Comparison of ENCODE assay signal across 20 cellular contexts in genomic region chr4:132502096-132502552, GRCh38.
A peak's percentile ranks its signal among the peaks of the same experiment; 100 is the strongest.
DNase-seq lines count a peak whose midpoint lies in the region; ATAC-seq, FAIRE-seq and TF ChIP-seq lines count a peak whose summit lies in the region.
"Had no signal": no experiment of that assay in that cellular context is flagged by ENCODE, and none has a peak within 500 bp of the region (broad histone marks: within the 10 kb centered on the region; RNA-seq: fewer than 3 reads in every experiment).

No MANE protein-coding gene starts in this region.

- no peaks in the 10 kb centered on the region for H3K36me3 Mint-ChIP-seq in MCF 10A (ENCODE audit: insufficient read depth, unreplicated experiment)
- no peaks in the 10 kb centered on the region for H3K36me3 Mint-ChIP-seq in stimulated activated naive B cell treated with anti-CD40 and anti-IgM and Interleukin-4, amounts not matched to agents 10 μg/mL and 1 μg/mL and 100 μg/mL, for 72 hours

- DNase-seq in MCF 10A (ENCODE audit: unreplicated experiment) (peak; percentile 6), mammary epithelial cell (no peak), GM12878 (ENCODE audit: low read depth, low spot score) (no peak), SK-N-DZ (ENCODE audit: low spot score) (no peak), GM13977 (ENCODE audit: low spot score) (no peak)
- no peak for DNase-seq in stimulated activated naive B cell treated with anti-CD40 and anti-IgM and Interleukin-4, amounts not matched to agents 10 μg/mL and 1 μg/mL and 100 μg/mL, for 72 hours
- no peak for DNase-seq in activated naive CD4-positive, alpha-beta T cell treated with Interleukin-2 at 50 U/mL for 16 hours
- DNase-seq: C1 segment of cervical spinal cord; DMS 273 treated with DMSO at 0.1 percent for 48 hours; GM23248; NCI-H1417 treated with DMSO at 0.1 percent for 48 hours; NCI-H2029; NCI-H2171; NCI-H446; NCI-H69; NK-92 treated with Interleukin-12 subunit alpha and Interleukin-12 subunit beta, amount 100 ng/mL, for 24 hours had no signal

- no peak for FAIRE-seq in GM12878 (lab: Jason Lieb, UNC)
- FAIRE-seq: A549 had no signal

- no peak for TF ChIP-seq RAD21 in GM12878 (IDR thresholded peaks at IDR 0.05; ENCODE audit: insufficient read depth, low read depth, low read length)

- in situ Hi-C loops in mammary epithelial cell (cut with MboI; ENCODE audit: low sequenced_read_pairs in 2 of 2) (no loop called here), GM12878 (cut with MboI) (no loop called here), GM13977 (cut with MboI; ENCODE audit: low pct_unique_long_range_greater_than_20kb, low sequenced_read_pairs, unreplicated experiment) (no loop called here)

- H3K4me3 Mint-ChIP-seq in MCF 10A (ENCODE audit: unreplicated experiment), result no peak overlapping the region
- no peak overlapping the region for H3K4me3 Mint-ChIP-seq in stimulated activated naive B cell treated with anti-CD40 and anti-IgM and Interleukin-4, amounts not matched to agents 10 μg/mL and 1 μg/mL and 100 μg/mL, for 72 hours

- H3K27ac Mint-ChIP-seq in MCF 10A (ENCODE audit: low read depth, unreplicated experiment), result no peak overlapping the region
- no peak overlapping the region for H3K27ac Mint-ChIP-seq in stimulated activated naive B cell treated with anti-CD40 and anti-IgM and Interleukin-4, amounts not matched to agents 10 μg/mL and 1 μg/mL and 100 μg/mL, for 72 hours

- H3K4me1 ChIP-seq in mammary epithelial cell (ENCODE audit: insufficient read depth, low read length), result no peaks in the 10 kb centered on the region
- no peaks in the 10 kb centered on the region for H3K4me1 ChIP-seq in GM12878 (ENCODE audit: control insufficient read depth, insufficient read depth, low read length)
- H3K4me1 ChIP-seq: A549, SJSA1 had no signal

- H3K9me3 ChIP-seq in mammary epithelial cell (replicated peaks; ENCODE audit: insufficient read depth, low read length) (no peaks in the 10 kb centered on the region), GM12878 (replicated peaks; ENCODE audit: control insufficient read depth, insufficient read depth, low read length) (no peaks in the 10 kb centered on the region)
- H3K9me3 ChIP-seq: A549, SJSA1 had no signal

- POLR2A ChIA-PET in MCF 10A (lab: Yijun Ruan, JAX), result interaction anchor here (0.7 kb wide), 1 partner anchor 218 kb away, joined by 3 read pairs; no protein-coding TSS in a partner anchor
- POLR2A ChIA-PET in GM12878 (lab: Charles Lee), result no interaction called here

- H3K4me3 ChIP-seq in mammary epithelial cell (replicated peaks in 1 of 3; ENCODE audit: insufficient read depth in 1 of 3, low read depth in 2 of 3, low read length in 3 of 3) (no peak overlapping the region), GM12878 (no peak overlapping the region)
- H3K4me3 ChIP-seq: A549, GM23248, SJSA1 had no signal

- ATAC-seq in HG03439 (IDR thresholded peaks at IDR 0.05; ENCODE audit: unreplicated experiment), result peak; percentile 59
- ATAC-seq in GM12878, result peak; percentile 78
- peak; percentile 20 to 31 for ATAC-seq in stimulated activated naive B cell treated with anti-CD40 and anti-IgM and Interleukin-4, amounts not matched to agents 10 μg/mL and 1 μg/mL and 100 μg/mL, for 72 hours (replicated peaks)
- ATAC-seq: A549, HCT116 had no signal

- no peak for TF ChIP-seq EP300 in GM12878 (IDR thresholded peaks at IDR 0.05; ENCODE audit: borderline replicate concordance in 1 of 2, control insufficient read depth in 1 of 2, low read depth in 2 of 2, low read length in 2 of 2)

- H3K4me2 ChIP-seq in mammary epithelial cell (ENCODE audit: insufficient read depth, low read depth, low read length) (no peak overlapping the region), GM12878 (ENCODE audit: control insufficient read depth, insufficient read depth) (no peak overlapping the region)
- H3K4me2 ChIP-seq: A549 had no signal

- H3K27me3 ChIP-seq in mammary epithelial cell (ENCODE audit: insufficient read depth, low read length) (no peaks in the 10 kb centered on the region), GM12878 (replicated peaks in 1 of 2; ENCODE audit: control insufficient read depth in 2 of 2, insufficient read depth in 2 of 2, low read length in 1 of 2) (no peaks in the 10 kb centered on the region)
- H3K27me3 ChIP-seq: SJSA1 had no signal

- SMC1A ChIA-PET in GM12878 (lab: Charles Lee; ENCODE audit: uncharacterized antibody, unreplicated experiment), result interaction anchor here (0.9 kb wide), 1 partner anchor 8 kb away, joined by 3 read pairs; no protein-coding TSS in a partner anchor

- TF ChIP-seq POLR2A in GM12878 (IDR thresholded peaks at IDR 0.05; ENCODE audit: low read depth, low read length), result no peak

- H3K27me3 Mint-ChIP-seq in MCF 10A (ENCODE audit: insufficient read depth, unreplicated experiment), result no peaks in the 10 kb centered on the region
- H3K27me3 Mint-ChIP-seq in stimulated activated naive B cell treated with anti-CD40 and anti-IgM and Interleukin-4, amounts not matched to agents 10 μg/mL and 1 μg/mL and 100 μg/mL, for 72 hours, result no peaks in the 10 kb centered on the region

- H3K9ac ChIP-seq in mammary epithelial cell (ENCODE audit: insufficient read depth, low read length) (no peak overlapping the region), GM12878 (ENCODE audit: control insufficient read depth, insufficient read depth, low read length) (no peak overlapping the region)
- H3K9ac ChIP-seq: GM23248 had no signal

- H3K27ac ChIP-seq in mammary epithelial cell (ENCODE audit: insufficient read depth, low read depth, low read length), result no peak overlapping the region
- no peak overlapping the region for H3K27ac ChIP-seq in GM12878 (ENCODE audit: control insufficient read depth, insufficient read depth)
- H3K27ac ChIP-seq: A549, GM23248, SJSA1 had no signal

- BruUV-seq in MCF 10A (replicated peaks; lab: Mats Ljungman, UMichigan) (no TSS peak), mammary epithelial cell (replicated peaks; lab: Mats Ljungman, UMichigan) (no TSS peak), GM12878 (replicated peaks; lab: Mats Ljungman, UMichigan) (no TSS peak)

- no peaks in the 10 kb centered on the region for H3K9me3 Mint-ChIP-seq in MCF 10A (ENCODE audit: unreplicated experiment)
- H3K9me3 Mint-ChIP-seq in stimulated activated naive B cell treated with anti-CD40 and anti-IgM and Interleukin-4, amounts not matched to agents 10 μg/mL and 1 μg/mL and 100 μg/mL, for 72 hours, result peaks cover 0 to 2% of the 10 kb centered on the region in 2 donors

- dilution Hi-C loops in mammary epithelial cell (cut with HindIII; ENCODE audit: low sequenced_read_pairs), result no loop called here

- H2AFZ ChIP-seq in mammary epithelial cell (ENCODE audit: low read depth, low read length) (no peak overlapping the region), GM12878 (ENCODE audit: control insufficient read depth, low read depth, low read length) (no peak overlapping the region)
- H2AFZ ChIP-seq: GM23248 had no signal

- intact Hi-C loops in MCF 10A (cut with micrococcal nuclease), result loop anchor here (10.0 kb wide), 1 partner anchor 113 kb away; no protein-coding TSS in a partner anchor
- intact Hi-C loops in mammary epithelial cell (cut with micrococcal nuclease), result no loop called here
- intact Hi-C loops in GM12878 (cut with micrococcal nuclease; ENCODE audit: unreplicated experiment), result no loop called here

- no peak for TF ChIP-seq CTCF in MCF 10A (IDR thresholded peaks at IDR 0.05; ENCODE audit: unreplicated experiment)
- TF ChIP-seq CTCF in mammary epithelial cell (conservative IDR thresholded peaks at IDR 0.05 in 1 of 2, IDR thresholded peaks at IDR 0.05 in 1 of 2; ENCODE audit: extremely low read depth in 1 of 2, insufficient read depth in 1 of 2, low read depth in 1 of 2, low read length in 2 of 2), result no peak
- TF ChIP-seq CTCF in GM12878 (IDR thresholded peaks at IDR 0.05 in 2 of 3, conservative IDR thresholded peaks at IDR 0.05 in 1 of 3; ENCODE audit: control insufficient read depth in 2 of 3, extremely low read depth in 1 of 3, insufficient read depth in 1 of 3, low read depth in 3 of 3, low read length in 3 of 3), result no peak
- no peak for TF ChIP-seq CTCF in GM13977 (IDR thresholded peaks at IDR 0.05; ENCODE audit: extremely low read depth, insufficient read depth, missing control alignments)

- no peaks in the 10 kb centered on the region for H3K36me3 ChIP-seq in mammary epithelial cell (ENCODE audit: insufficient read depth, low read length)
- no peaks in the 10 kb centered on the region for H3K36me3 ChIP-seq in GM12878 (ENCODE audit: control insufficient read depth in 2 of 2, insufficient read depth in 2 of 2, low read length in 1 of 2)
- H3K36me3 ChIP-seq: SJSA1 had no signal

- CTCF ChIA-PET in MCF 10A (lab: Yijun Ruan, JAX) (interaction anchor here (0.6 kb wide), 1 partner anchor 92 kb away, joined by 4 read pairs; no protein-coding TSS in a partner anchor), mammary epithelial cell (lab: Charles Lee; ENCODE audit: low non-redundant PET) (no interaction called here), GM12878 (lab: Yijun Ruan, JAX) (interaction anchor here (0.9 kb wide), 1 partner anchor 23 kb away, joined by 3 read pairs; no protein-coding TSS in a partner anchor)

- no peaks in the 10 kb centered on the region for H3K4me1 Mint-ChIP-seq in MCF 10A (ENCODE audit: insufficient read depth, unreplicated experiment)
- H3K4me1 Mint-ChIP-seq in stimulated activated naive B cell treated with anti-CD40 and anti-IgM and Interleukin-4, amounts not matched to agents 10 μg/mL and 1 μg/mL and 100 μg/mL, for 72 hours, result no peaks in the 10 kb centered on the region

- RAD21 ChIA-PET in GM12878 (lab: Charles Lee; ENCODE audit: unreplicated experiment), result no interaction called here

- no peaks in the 10 kb centered on the region for H4K20me1 ChIP-seq in mammary epithelial cell (ENCODE audit: insufficient read depth, low read length)
- H4K20me1 ChIP-seq in GM12878 (ENCODE audit: control insufficient read depth, insufficient read depth), result no peaks in the 10 kb centered on the region

- H3K79me2 ChIP-seq in mammary epithelial cell (ENCODE audit: insufficient read depth, low read length) (no peaks in the 10 kb centered on the region), GM12878 (ENCODE audit: control insufficient read depth, insufficient read depth, low read length) (no peaks in the 10 kb centered on the region)

TF ChIP-seq in GM12878, 131 proteins besides CTCF, POLR2A, EP300 and RAD21 (continues in another document):
- TF ChIP-seq RCOR1 (conservative IDR thresholded peaks at IDR 0.05; ENCODE audit: low read depth, low read length), result no peak
- TF ChIP-seq E2F4 (IDR thresholded peaks at IDR 0.05; ENCODE audit: low read depth, low read length), result no peak
- no peak for TF ChIP-seq LARP7 (IDR thresholded peaks at IDR 0.05)
- TF ChIP-seq JUNB (IDR thresholded peaks at IDR 0.05), result peak; percentile 50

Comparison
In these comparisons a context has a peak if more than half of its experiments do, and no peak if none do; other contexts are left out.
1. ATAC-seq: peak in every context shown above with its lines; median percentile 78 in GM12878; 59 in HG03439; 26 in stimulated activated naive B cell treated with anti-CD40 and anti-IgM and Interleukin-4, amounts not matched to agents 10 μg/mL and 1 μg/mL and 100 μg/mL, for 72 hours.